ENCODE assay signal across 18 cellular contexts in genomic region chr2:18376936-18377335, GRCh38.
DNase-seq lines count a peak whose midpoint lies in the region; ATAC-seq and TF ChIP-seq lines count a peak whose summit lies in the region.
"Had no signal": no experiment of that assay in that cellular context is flagged by ENCODE, and none has a peak within 500 bp of the region (broad histone marks: within the 10 kb centered on the region; RNA-seq: fewer than 3 reads in every experiment).

No MANE protein-coding gene starts in this region.

- no TSS peak for BruUV-seq in A673 (replicated peaks; lab: Mats Ljungman, UMichigan)

- no peak overlapping the region for H3K4me3 Mint-ChIP-seq in natural killer cell treated with Interleukin-12 subunit alpha and Interleukin-12 subunit beta and Interleukin-15 and Interleukin-18, amount 100 ng/mL, for 72 hours
- H3K4me3 Mint-ChIP-seq: CD4-positive, alpha-beta T cell; GM23338; HFFc6 had no signal

- TF ChIP-seq CTCF in A673 (conservative IDR thresholded peaks at IDR 0.05; ENCODE audit: low read depth, low read length) (no peak), GM13976 (IDR thresholded peaks at IDR 0.05; ENCODE audit: borderline replicate concordance, control extremely low read depth, extremely low read depth, insufficient read depth, missing control alignments) (no peak)

- no peaks in the 10 kb centered on the region for H3K9me3 Mint-ChIP-seq in natural killer cell treated with Interleukin-12 subunit alpha and Interleukin-12 subunit beta and Interleukin-15 and Interleukin-18, amount 100 ng/mL, for 72 hours
- H3K9me3 Mint-ChIP-seq: CD4-positive, alpha-beta T cell; GM23338; HFFc6; IgD-negative memory B cell had no signal

- intact Hi-C loops in A673 (cut with micrococcal nuclease; ENCODE audit: unreplicated experiment), result loop anchor here (5.0 kb wide), 2 partner anchors 205 to 905 kb away; no protein-coding TSS in a partner anchor

- peaks cover 4 to 13% of the 10 kb centered on the region in 2 donors for H3K27me3 Mint-ChIP-seq in natural killer cell treated with Interleukin-12 subunit alpha and Interleukin-12 subunit beta and Interleukin-15 and Interleukin-18, amount 100 ng/mL, for 72 hours
- H3K27me3 Mint-ChIP-seq: IgD-negative memory B cell had no signal

- CTCF ChIA-PET in A673 (lab: Charles Lee), result no interaction called here

- no peak for ATAC-seq in natural killer cell treated with Interleukin-12 subunit alpha and Interleukin-12 subunit beta and Interleukin-15 and Interleukin-18, amount 100 ng/mL, for 72 hours
- ATAC-seq: GM23338, HCT116 had no signal

- H3K4me3 ChIP-seq in A673 (ENCODE audit: low read depth, low read length, poor library complexity, severe bottlenecking), result no peak overlapping the region
- H3K4me3 ChIP-seq in SJCRH30, result no peak overlapping the region
- H3K4me3 ChIP-seq: GM23338 had no signal

- H3K4me1 ChIP-seq in A673 (ENCODE audit: insufficient read depth, low read length, poor library complexity, severe bottlenecking) (peaks cover 70% of the 10 kb centered on the region), SJCRH30 (peaks cover 25% of the 10 kb centered on the region)

- H3K27me3 ChIP-seq in A673 (replicated peaks; ENCODE audit: insufficient read depth, low read depth, low read length, poor library complexity), result no peaks in the 10 kb centered on the region
- no peaks in the 10 kb centered on the region for H3K27me3 ChIP-seq in SJCRH30

- H3K4me1 Mint-ChIP-seq in natural killer cell treated with Interleukin-12 subunit alpha and Interleukin-12 subunit beta and Interleukin-15 and Interleukin-18, amount 100 ng/mL, for 72 hours (ENCODE audit: low read depth in 2 of 2), result no peaks in the 10 kb centered on the region
- H3K4me1 Mint-ChIP-seq: GM23338, IgD-negative memory B cell had no signal

- no peak for DNase-seq in A673 (ENCODE audit: low spot score)
- peak; percentile 52 to 75 for DNase-seq in SJCRH30
- DNase-seq in myocyte (ENCODE audit: low read depth), result peak; percentile 61
- DNase-seq in GM13976 (ENCODE audit: low spot score), result no peak
- DNase-seq in SW480 (ENCODE audit: low spot score), result no peak
- no peak for DNase-seq in caudate nucleus (lab: John Stamatoyannopoulos, UW)
- no peak for DNase-seq in natural killer cell treated with Interleukin-12 subunit alpha and Interleukin-12 subunit beta and Interleukin-15 and Interleukin-18, amount 100 ng/mL, for 72 hours (ENCODE audit: low spot score)
- DNase-seq: 8988T; ACHN; AML-193; Caco-2; CD4-positive, alpha-beta T cell; H7; HFFc6 had no signal

- no peaks in the 10 kb centered on the region for H3K36me3 Mint-ChIP-seq in natural killer cell treated with Interleukin-12 subunit alpha and Interleukin-12 subunit beta and Interleukin-15 and Interleukin-18, amount 100 ng/mL, for 72 hours
- H3K36me3 Mint-ChIP-seq: IgD-negative memory B cell had no signal

- peak overlapping the region; percentile 27 for H3K27ac ChIP-seq in A673 (ENCODE audit: low read depth, low read length, poor library complexity, severe bottlenecking)
- H3K27ac ChIP-seq in SJCRH30, result peak overlapping the region; percentile 20
- H3K27ac ChIP-seq in caudate nucleus (ENCODE audit: low read depth, low read length), result no peak overlapping the region
- H3K27ac ChIP-seq: C4-2B had no signal

- in situ Hi-C loops in GM13976 (cut with MboI; ENCODE audit: low sequenced_read_pairs, unreplicated experiment), result loop anchor here (25.0 kb wide), 1 partner anchor 515 kb away; no protein-coding TSS in a partner anchor

- H3K27ac Mint-ChIP-seq in natural killer cell treated with Interleukin-12 subunit alpha and Interleukin-12 subunit beta and Interleukin-15 and Interleukin-18, amount 100 ng/mL, for 72 hours, result no peak overlapping the region
- H3K27ac Mint-ChIP-seq: CD4-positive, alpha-beta T cell; GM23338; HFFc6; IgD-negative memory B cell had no signal

- H3K9me3 ChIP-seq in A673 (ENCODE audit: low read depth, low read length, poor library complexity, severe bottlenecking), result no peaks in the 10 kb centered on the region
- H3K9me3 ChIP-seq in SJCRH30 (replicated peaks), result no peaks in the 10 kb centered on the region
- H3K9me3 ChIP-seq: Caco-2 had no signal

- H3K36me3 ChIP-seq in A673 (ENCODE audit: insufficient read depth, low read length, poor library complexity, severe bottlenecking) (no peaks in the 10 kb centered on the region), SJCRH30 (no peaks in the 10 kb centered on the region)

- POLR2A ChIA-PET in A673 (lab: Charles Lee; ENCODE audit: low non-redundant PET), result no interaction called here

Comparison
In these comparisons a context has a peak if more than half of its experiments do, and no peak if none do; other contexts are left out.
1. DNase-seq: peak in SJCRH30 (2 of 2) and myocyte (single experiment); none in A673 (single experiment), GM13976 (single experiment), SW480 (single experiment), caudate nucleus (0 of 61) and natural killer cell treated with Interleukin-12 subunit alpha and Interleukin-12 subunit beta and Interleukin-15 and Interleukin-18, amount 100 ng/mL, for 72 hours (single experiment).